ENCODE assay signal across 21 cellular contexts in genomic region chr7:157941210-157941609, GRCh38.
A peak's percentile ranks its signal among the peaks of the same experiment; 100 is the strongest.
DNase-seq lines count a peak whose midpoint lies in the region; ATAC-seq, FAIRE-seq and TF ChIP-seq lines count a peak whose summit lies in the region.
"Had no signal": no experiment of that assay in that cellular context is flagged by ENCODE, and none has a peak within 500 bp of the region (broad histone marks: within the 10 kb centered on the region; RNA-seq: fewer than 3 reads in every experiment).

No MANE protein-coding gene starts in this region.

- H3K27ac ChIP-seq in HepG2 (ENCODE audit: extremely low read length, insufficient read depth, low read length), result no peak overlapping the region
- H3K27ac ChIP-seq in right lobe of liver, result no peak overlapping the region
- H3K27ac ChIP-seq in endodermal cell (ENCODE audit: low read depth, low read length), result no peak overlapping the region
- H3K27ac ChIP-seq: BLaER1, C4-2B had no signal

- no peaks in the 10 kb centered on the region for H3K79me2 ChIP-seq in HepG2 (ENCODE audit: insufficient read depth, low read length)

- no peak overlapping the region for H3K4me2 ChIP-seq in HepG2 (ENCODE audit: low read depth, low read length)

- FAIRE-seq in HepG2 (lab: Jason Lieb, UNC), result no peak
- FAIRE-seq: D721Med, GM12878 had no signal

- H3K9ac ChIP-seq in HepG2 (ENCODE audit: insufficient read depth, low read depth, low read length) (no peak overlapping the region), endodermal cell (ENCODE audit: extremely low read depth, low read length, poor library complexity, severe bottlenecking) (no peak overlapping the region)
- H3K9ac ChIP-seq: BLaER1 had no signal

- intact Hi-C loops in HepG2 (cut with micrococcal nuclease; ENCODE audit: unreplicated experiment), result no loop called here
- intact Hi-C loops in right lobe of liver (cut with DNase I), result no loop called here

- H3K27me3 ChIP-seq in HepG2 (ENCODE audit: control insufficient read depth in 1 of 2, insufficient read depth in 2 of 2, low read length in 2 of 2) (peaks cover 0 to 1% of the 10 kb centered on the region in 2 experiments; a peak in 2 of 5 replicates), right lobe of liver (no peaks in the 10 kb centered on the region), endodermal cell (ENCODE audit: control insufficient read depth, insufficient read depth, low read length, poor library complexity, severe bottlenecking) (no peaks in the 10 kb centered on the region)
- H3K27me3 ChIP-seq: BLaER1 had no signal

- H3K36me3 ChIP-seq in HepG2 (replicated peaks in 1 of 2; ENCODE audit: control insufficient read depth in 1 of 2, insufficient read depth in 2 of 2, low read length in 2 of 2) (no peaks in the 10 kb centered on the region), right lobe of liver (no peaks in the 10 kb centered on the region), endodermal cell (ENCODE audit: control insufficient read depth, insufficient read depth, low read length) (no peaks in the 10 kb centered on the region)
- H3K36me3 ChIP-seq: BLaER1 had no signal

- ATAC-seq in HepG2 (no peak), right lobe of liver (no peak)
- ATAC-seq: CD8-positive, alpha-beta T cell; GM12878 had no signal

- POLR2A ChIA-PET in HepG2 (lab: Yijun Ruan, JAX), result no interaction called here

- H3K4me1 ChIP-seq in HepG2 (ENCODE audit: insufficient read depth, low read length), result peaks cover 21% of the 10 kb centered on the region
- H3K4me1 ChIP-seq in right lobe of liver, result no peaks in the 10 kb centered on the region
- no peaks in the 10 kb centered on the region for H3K4me1 ChIP-seq in endodermal cell (ENCODE audit: control insufficient read depth, insufficient read depth, low read length)

- TF ChIP-seq POLR2A in HepG2 (IDR thresholded peaks at IDR 0.05; ENCODE audit: insufficient read depth in 1 of 2, low read depth in 2 of 2, low read length in 2 of 2) (no peak), right lobe of liver (IDR thresholded peaks at IDR 0.05) (no peak), erythroblast (IDR thresholded peaks at IDR 0.05; ENCODE audit: low read length) (no peak)

- TF ChIP-seq CTCF in HepG2 (CRISPR knock-in tag; IDR thresholded peaks at IDR 0.05) (no peak), right lobe of liver (IDR thresholded peaks at IDR 0.05) (no peak), endodermal cell (conservative IDR thresholded peaks at IDR 0.05) (no peak)

- WGBS in HepG2 (ENCODE audit: low lambda C conversion rate), result 85% methylated on average over 4 of the region's 4 CpGs
- 77% methylated on average over 4 of the region's 4 CpGs for WGBS in right lobe of liver (ENCODE audit: insufficient coverage, low coverage, low lambda C conversion rate, missing lambda C conversion rate)
- WGBS in endodermal cell (ENCODE audit: insufficient coverage in 1 of 2, insufficient read length in 1 of 2), 2 experiments, result 72% methylated on average over 4 of the region's 4 CpGs; no CpG with 5 or more reads in 1 of the 2 experiments

- no peak overlapping the region for H2AFZ ChIP-seq in HepG2 (ENCODE audit: low read length)

- H3K27me3 Mint-ChIP-seq in endodermal cell (ENCODE audit: insufficient read depth), result peaks cover 1% of the 10 kb centered on the region
- H3K27me3 Mint-ChIP-seq: B cell had no signal

- H3K9me3 Mint-ChIP-seq in endodermal cell, result peaks cover 19% of the 10 kb centered on the region
- H3K9me3 Mint-ChIP-seq: CD8-positive, alpha-beta T cell had no signal

- in situ Hi-C loops in HepG2 (cut with HindIII; ENCODE audit: extremely low pct_ligation_motif_present, low pct_unique_long_range_greater_than_20kb), result no loop called here

- no TSS peak for BruUV-seq in HepG2 (replicated peaks; lab: Mats Ljungman, UMichigan)

- peaks cover 17% of the 10 kb centered on the region; the same call in 1 of the 2 replicates for H4K20me1 ChIP-seq in HepG2 (ENCODE audit: insufficient read depth, low read length)
- H4K20me1 ChIP-seq: BLaER1 had no signal

- no peaks in the 10 kb centered on the region for H3K4me1 Mint-ChIP-seq in endodermal cell
- H3K4me1 Mint-ChIP-seq: B cell; CD4-positive, CD25-positive, alpha-beta regulatory T cell had no signal

- no peaks in the 10 kb centered on the region for H3K9me3 ChIP-seq in HepG2 (ENCODE audit: low read length)
- H3K9me3 ChIP-seq in right lobe of liver, result no peaks in the 10 kb centered on the region
- H3K9me3 ChIP-seq in endodermal cell (ENCODE audit: control insufficient read depth, low read length), result peaks cover 84% of the 10 kb centered on the region
- H3K9me3 ChIP-seq: BLaER1 had no signal

- TF ChIP-seq EP300 in HepG2 (IDR thresholded peaks at IDR 0.05; ENCODE audit: low read depth in 2 of 2, low read length in 2 of 2), result no peak
- no peak for TF ChIP-seq EP300 in HepG2 (CRISPR knock-in tag; IDR thresholded peaks at IDR 0.05; ENCODE audit: borderline replicate concordance)

- H3K27ac Mint-ChIP-seq in endodermal cell, result no peak overlapping the region
- H3K27ac Mint-ChIP-seq: B cell; CD4-positive, CD25-positive, alpha-beta regulatory T cell; CD8-positive, alpha-beta T cell had no signal

- no peak for DNase-seq in HepG2 (ENCODE audit: low spot score)
- DNase-seq in right lobe of liver, result no peak
- peak; percentile 10 for DNase-seq in NAMALWA (ENCODE audit: low spot score)
- peak; percentile 13 for DNase-seq in endodermal cell
- DNase-seq in erythroblast (lab: John Stamatoyannopoulos, UW), result no peak
- DNase-seq in SKM-1 (lab: John Stamatoyannopoulos, UW; ENCODE audit: unreplicated experiment), result no peak
- DNase-seq: 8988T; CD4-positive, CD25-positive, alpha-beta regulatory T cell; CD8-positive, alpha-beta T cell; DMS 273 treated with DMSO at 0.1 percent for 48 hours; DMS79; EL; GDM1; GOT3; H7; HCEC 1CT had no signal

- H3K4me3 ChIP-seq in HepG2 (replicated peaks in 1 of 3; ENCODE audit: insufficient read depth in 1 of 3, low read depth in 2 of 3, low read length in 3 of 3), result no peak overlapping the region
- no peak overlapping the region for H3K4me3 ChIP-seq in right lobe of liver
- H3K4me3 ChIP-seq in endodermal cell (ENCODE audit: low read length), result no peak overlapping the region
- H3K4me3 ChIP-seq: BLaER1, GM12878 had no signal

- no peaks in the 10 kb centered on the region for H3K36me3 Mint-ChIP-seq in endodermal cell (ENCODE audit: low read depth)
- H3K36me3 Mint-ChIP-seq: CD4-positive, CD25-positive, alpha-beta regulatory T cell; CD8-positive, alpha-beta T cell had no signal

- CTCF ChIA-PET in HepG2 (lab: Yijun Ruan, JAX; ENCODE audit: low intra/inter-chr PET ratio, low total read pairs), result no interaction called here

- no peak overlapping the region for H3K4me3 Mint-ChIP-seq in endodermal cell
- H3K4me3 Mint-ChIP-seq: B cell; CD4-positive, CD25-positive, alpha-beta regulatory T cell; CD8-positive, alpha-beta T cell had no signal

- TF ChIP-seq RAD21 in HepG2 (CRISPR knock-in tag; IDR thresholded peaks at IDR 0.05), result no peak

TF ChIP-seq in HepG2, 621 proteins besides CTCF, POLR2A, EP300 and RAD21 (continues in another document):
- TF ChIP-seq ASH2L (IDR thresholded peaks at IDR 0.05; ENCODE audit: insufficient read length, low read depth, low read length) (no peak), CCAR2 (optimal IDR thresholded peaks at IDR 0.05; ENCODE audit: low read depth, low read length) (no peak), ARID4A (CRISPR knock-in tag; IDR thresholded peaks at IDR 0.05; ENCODE audit: borderline replicate concordance) (no peak), RBFOX2 (IDR thresholded peaks at IDR 0.05; ENCODE audit: low read depth, low read length) (no peak), MAFF (IDR thresholded peaks at IDR 0.05; ENCODE audit: low read depth, low read length) (peak; percentile 42; the same call in 1 of the 2 replicates), ZNF720 (CRISPR knock-in tag; IDR thresholded peaks at IDR 0.05) (no peak), PCBP1 (IDR thresholded peaks at IDR 0.05; ENCODE audit: borderline replicate concordance, low read depth, low read length) (no peak), ZNF441 (CRISPR knock-in tag; IDR thresholded peaks at IDR 0.05; ENCODE audit: borderline replicate concordance) (no peak), ZNF460 (CRISPR knock-in tag; IDR thresholded peaks at IDR 0.05; ENCODE audit: borderline replicate concordance) (no peak), MAFG (CRISPR knock-in tag; IDR thresholded peaks at IDR 0.05) (peak; percentile 77), MAFK (conservative IDR thresholded peaks at IDR 0.05 in 1 of 2, IDR thresholded peaks at IDR 0.05 in 1 of 2; ENCODE audit: low read length in 2 of 2) (peak in 1 of 2 experiments; percentile 42; a peak in 1 of 4 replicates), HES4 (CRISPR knock-in tag; IDR thresholded peaks at IDR 0.05; ENCODE audit: borderline replicate concordance) (no peak), NFE2L2 (IDR thresholded peaks at IDR 0.05; ENCODE audit: low read length) (peak; percentile 50; the same call in 1 of the 2 replicates)

Comparison
In these comparisons a context has a peak if more than half of its experiments do, and no peak if none do; other contexts are left out.
1. DNase-seq: peak in NAMALWA (single experiment) and endodermal cell (single experiment); none in HepG2 (single experiment), right lobe of liver (0 of 3), erythroblast (0 of 2) and SKM-1 (single experiment).